In genomic region chr1:56135069-56135863, GRCh38 we compare ENCODE assay signal across 14 cellular contexts.
DNase-seq lines count a peak whose midpoint lies in the region; ATAC-seq and TF ChIP-seq lines count a peak whose summit lies in the region.
"Had no signal": no experiment of that assay in that cellular context is flagged by ENCODE, and none has a peak within 500 bp of the region (broad histone marks: within the 10 kb centered on the region; RNA-seq: fewer than 3 reads in every experiment).

No MANE protein-coding gene starts in this region.

- H3K9me3 ChIP-seq in esophagus muscularis mucosa (no peaks in the 10 kb centered on the region), mammary epithelial cell (replicated peaks; ENCODE audit: insufficient read depth, low read length) (no peaks in the 10 kb centered on the region)

- DNase-seq in kidney epithelial cell (ENCODE audit: low read depth) (peak; percentile 61), esophagus muscularis mucosa (ENCODE audit: extremely low spot score) (no peak), mammary epithelial cell (no peak), activated gamma-delta T cell (lab: John Stamatoyannopoulos, UW) (no peak), medulla oblongata (ENCODE audit: extremely low spot score) (no peak)
- DNase-seq: activated CD4-positive, alpha-beta T cell treated with anti-CD3 and anti-CD28 coated beads for 48 hours; activated effector memory CD4-positive, alpha-beta T cell treated with anti-CD3 and anti-CD28 coated beads, Interleukin-2, amount 50 U/mL, for 16 hours; C1 segment of cervical spinal cord; MM.1S; NCI-H526 treated with DMSO at 0.1 percent for 48 hours had no signal

- in situ Hi-C loops in mammary epithelial cell (cut with MboI; ENCODE audit: low sequenced_read_pairs in 2 of 2): no loop called here

- no peak overlapping the region for H3K9ac ChIP-seq in mammary epithelial cell (ENCODE audit: insufficient read depth, low read length)

- intact Hi-C loops in esophagus muscularis mucosa (cut with DNase I): no loop called here
- intact Hi-C loops in mammary epithelial cell (cut with micrococcal nuclease): no loop called here

- no peak overlapping the region for H2AFZ ChIP-seq in mammary epithelial cell (ENCODE audit: low read depth, low read length)

- dilution Hi-C loops in mammary epithelial cell (cut with HindIII; ENCODE audit: low sequenced_read_pairs): no loop called here

- H3K27me3 ChIP-seq in kidney epithelial cell (ENCODE audit: control insufficient read depth, insufficient read depth, low read length) (no peaks in the 10 kb centered on the region), esophagus muscularis mucosa (no peaks in the 10 kb centered on the region), mammary epithelial cell (ENCODE audit: insufficient read depth, low read length) (no peaks in the 10 kb centered on the region)

- TF ChIP-seq CTCF in kidney epithelial cell (IDR thresholded peaks at IDR 0.05; ENCODE audit: insufficient read depth, low read length, poor library complexity, severe bottlenecking): no peak
- TF ChIP-seq CTCF in esophagus muscularis mucosa (IDR thresholded peaks at IDR 0.05): no peak
- TF ChIP-seq CTCF in mammary epithelial cell (conservative IDR thresholded peaks at IDR 0.05 in 1 of 2, IDR thresholded peaks at IDR 0.05 in 1 of 2; ENCODE audit: extremely low read depth in 1 of 2, insufficient read depth in 1 of 2, low read depth in 1 of 2, low read length in 2 of 2): no peak

- 93% methylated on average over 5 of the region's 5 CpGs for WGBS in esophagus muscularis mucosa
- WGBS in mammary epithelial cell (ENCODE audit: low coverage, missing lambda C conversion rate): 84% methylated on average over 5 of the region's 5 CpGs

- H3K27ac ChIP-seq in esophagus muscularis mucosa (replicated peaks in 1 of 4): no peak overlapping the region
- no peak overlapping the region for H3K27ac ChIP-seq in mammary epithelial cell (ENCODE audit: insufficient read depth, low read depth, low read length)

- no peaks in the 10 kb centered on the region for H3K79me2 ChIP-seq in mammary epithelial cell (ENCODE audit: insufficient read depth, low read length)

- H4K20me1 ChIP-seq in mammary epithelial cell (ENCODE audit: insufficient read depth, low read length): no peaks in the 10 kb centered on the region

- no peak overlapping the region for H3K4me3 ChIP-seq in kidney epithelial cell (ENCODE audit: low read depth, low read length)
- H3K4me3 ChIP-seq in esophagus muscularis mucosa: no peak overlapping the region
- no peak overlapping the region for H3K4me3 ChIP-seq in mammary epithelial cell (replicated peaks in 1 of 3; ENCODE audit: insufficient read depth in 1 of 3, low read depth in 2 of 3, low read length in 3 of 3)

- H3K4me1 ChIP-seq in esophagus muscularis mucosa: peaks cover 0 to 15% (median 8%) of the 10 kb centered on the region in 4 donors
- no peaks in the 10 kb centered on the region for H3K4me1 ChIP-seq in mammary epithelial cell (ENCODE audit: insufficient read depth, low read length)

- TF ChIP-seq EP300 in esophagus muscularis mucosa (IDR thresholded peaks at IDR 0.05): no peak

- no peak for TF ChIP-seq POLR2A in esophagus muscularis mucosa (IDR thresholded peaks at IDR 0.05; ENCODE audit: low read depth)

- CTCF ChIA-PET in mammary epithelial cell (lab: Charles Lee; ENCODE audit: low non-redundant PET): no interaction called here

- no TSS peak for BruUV-seq in mammary epithelial cell (replicated peaks; lab: Mats Ljungman, UMichigan)

- ATAC-seq in GM18519 (IDR thresholded peaks at IDR 0.05; ENCODE audit: low FRiP score, unreplicated experiment) (peak; percentile 60), GM21825 (IDR thresholded peaks at IDR 0.05; ENCODE audit: unreplicated experiment) (peak; percentile 54), HG03378 (IDR thresholded peaks at IDR 0.05; ENCODE audit: unreplicated experiment) (peak; percentile 76)
- ATAC-seq: SK-N-SH treated with all-trans-retinoic acid at 6 μM for 48 hours had no signal

- H3K4me2 ChIP-seq in mammary epithelial cell (ENCODE audit: insufficient read depth, low read depth, low read length): no peak overlapping the region

- H3K36me3 ChIP-seq in kidney epithelial cell (ENCODE audit: control insufficient read depth, insufficient read depth, low read length) (no peaks in the 10 kb centered on the region), esophagus muscularis mucosa (no peaks in the 10 kb centered on the region), mammary epithelial cell (ENCODE audit: insufficient read depth, low read length) (no peaks in the 10 kb centered on the region)
